In genomic region chr10:58436071-58436470, GRCh38 we compare ENCODE assay signal across 13 cellular contexts. TPM values are rescaled to one million over a fixed set of nuclear protein-coding genes. Genes with fewer than 3 reads are reported as not detected.
DNase-seq lines count a peak whose midpoint lies in the region; TF ChIP-seq lines count a peak whose summit lies in the region.
"Had no signal": no experiment of that assay in that cellular context is flagged by ENCODE, and none has a peak within 500 bp of the region (broad histone marks: within the 10 kb centered on the region; RNA-seq: fewer than 3 reads in every experiment).

No MANE protein-coding gene starts in this region.

- H3K27me3 Mint-ChIP-seq in activated naive CD4-positive, alpha-beta T cell treated with anti-CD3 and anti-CD28 coated beads for 36 hours (ENCODE audit: low read depth): peaks cover 9% of the 10 kb centered on the region

- no peaks in the 10 kb centered on the region for H3K36me3 Mint-ChIP-seq in activated naive CD4-positive, alpha-beta T cell treated with anti-CD3 and anti-CD28 coated beads for 36 hours (ENCODE audit: low read depth)
- H3K36me3 Mint-ChIP-seq: stimulated activated naive B cell treated with anti-CD40 and anti-IgM and Interleukin-4, amounts not matched to agents 10 μg/mL and 1 μg/mL and 100 μg/mL, for 72 hours had no signal

- CTCF ChIA-PET in activated naive CD4-positive, alpha-beta T cell treated with anti-CD3 and anti-CD28 coated beads for 36 hours (lab: Charles Lee): no interaction called here
- CTCF ChIA-PET in OCI-LY7 (lab: Charles Lee; ENCODE audit: unreplicated experiment): no interaction called here

- no peaks in the 10 kb centered on the region for H3K9me3 ChIP-seq in OCI-LY7 (ENCODE audit: low read length)
- no peaks in the 10 kb centered on the region for H3K9me3 ChIP-seq in suprapubic skin

- H3K9me3 Mint-ChIP-seq in activated naive CD4-positive, alpha-beta T cell treated with anti-CD3 and anti-CD28 coated beads for 36 hours: peaks cover 7% of the 10 kb centered on the region

- 27% methylated on average over 4 of the region's 4 CpGs for WGBS in suprapubic skin

- no peaks in the 10 kb centered on the region for H3K79me2 ChIP-seq in OCI-LY7 (ENCODE audit: insufficient read depth, low read depth, low read length)

- no peak overlapping the region for H3K4me3 ChIP-seq in OCI-LY7 (ENCODE audit: low read depth, low read length, poor library complexity, severe bottlenecking)
- H3K4me3 ChIP-seq in suprapubic skin: no peak overlapping the region

- H2AFZ ChIP-seq in OCI-LY7 (ENCODE audit: low read length): peak overlapping the region; percentile 41

- H3K4me1 Mint-ChIP-seq in activated naive CD4-positive, alpha-beta T cell treated with anti-CD3 and anti-CD28 coated beads for 36 hours (ENCODE audit: low read depth): peaks cover 14% of the 10 kb centered on the region
- H3K4me1 Mint-ChIP-seq: B cell; stimulated activated naive B cell treated with anti-CD40 and anti-IgM and Interleukin-4, amounts not matched to agents 10 μg/mL and 1 μg/mL and 100 μg/mL, for 72 hours had no signal

- intact Hi-C loops in activated naive CD4-positive, alpha-beta T cell treated with anti-CD3 and anti-CD28 coated beads for 36 hours (cut with micrococcal nuclease): no loop called here
- intact Hi-C loops in OCI-LY7 (cut with micrococcal nuclease; ENCODE audit: unreplicated experiment): no loop called here

- H3K4me3 Mint-ChIP-seq in activated naive CD4-positive, alpha-beta T cell treated with anti-CD3 and anti-CD28 coated beads for 36 hours: no peak overlapping the region
- H3K4me3 Mint-ChIP-seq: activated CD4-positive, alpha-beta T cell treated with anti-CD3 and anti-CD28 coated beads, Interleukin-2, amount 10 ng/mL, durations not matched to agents 24 days and 14 days; B cell; stimulated activated naive B cell treated with anti-CD40 and anti-IgM and Interleukin-4, amounts not matched to agents 10 μg/mL and 1 μg/mL and 100 μg/mL, for 72 hours had no signal

- no peak overlapping the region for H3K27ac Mint-ChIP-seq in activated naive CD4-positive, alpha-beta T cell treated with anti-CD3 and anti-CD28 coated beads for 36 hours
- H3K27ac Mint-ChIP-seq: B cell; stimulated activated naive B cell treated with anti-CD40 and anti-IgM and Interleukin-4, amounts not matched to agents 10 μg/mL and 1 μg/mL and 100 μg/mL, for 72 hours had no signal

- no peaks in the 10 kb centered on the region for H4K20me1 ChIP-seq in OCI-LY7 (ENCODE audit: insufficient read depth, low read length)

- POLR2A ChIA-PET in OCI-LY7 (lab: Charles Lee): no interaction called here

- H3K27ac ChIP-seq in OCI-LY7 (ENCODE audit: low read depth, low read length, poor library complexity, severe bottlenecking) (no peak overlapping the region), epithelial cell of prostate (peak overlapping the region; percentile 91), suprapubic skin (peak overlapping the region; percentile 38)

- no peaks in the 10 kb centered on the region for H3K27me3 ChIP-seq in suprapubic skin

- TF ChIP-seq CTCF in OCI-LY7 (conservative IDR thresholded peaks at IDR 0.05; ENCODE audit: low read length) (no peak), suprapubic skin (IDR thresholded peaks at IDR 0.05) (no peak)

- no peak for TF ChIP-seq EP300 in suprapubic skin (IDR thresholded peaks at IDR 0.05)

- peak; percentile 10 for DNase-seq in activated naive CD4-positive, alpha-beta T cell treated with anti-CD3 and anti-CD28 coated beads for 36 hours
- DNase-seq in activated naive CD4-positive, alpha-beta T cell treated with anti-CD3 and anti-CD28 coated beads, Interleukin-2, amount 50 U/mL, for 16 hours: no peak
- DNase-seq in OCI-LY7 (ENCODE audit: low spot score): peak; percentile 7
- DNase-seq in epithelial cell of prostate (ENCODE audit: low read depth, low spot score): peak; percentile 72
- DNase-seq in suprapubic skin (ENCODE audit: low spot score in 2 of 2): no peak
- DNase-seq in activated CD8-positive, alpha-beta memory T cell treated with anti-CD3 and anti-CD28 coated beads for 24 hours: no peak
- DNase-seq in NOMO-1 treated with DMSO at 0.1 percent for 48 hours (lab: John Stamatoyannopoulos, UW; ENCODE audit: unreplicated experiment): no peak
- DNase-seq in hippocampal formation (lab: John Stamatoyannopoulos, UW): no peak
- DNase-seq: activated CD4-positive, alpha-beta T cell treated with anti-CD3 and anti-CD28 coated beads, Interleukin-2, amount 10 ng/mL, durations not matched to agents 24 days and 14 days; aorta; stimulated activated CD4-positive, alpha-beta T cell treated with anti-CD3 and anti-CD28 coated beads, Interleukin-15, amount 100 ng/mL, for 24 hours; stimulated activated naive B cell treated with anti-CD40 and anti-IgM and Interleukin-4, amounts not matched to agents 10 μg/mL and 1 μg/mL and 100 μg/mL, for 72 hours had no signal

- H3K36me3 ChIP-seq in OCI-LY7 (ENCODE audit: insufficient read depth, low read length) (no peaks in the 10 kb centered on the region), suprapubic skin (no peaks in the 10 kb centered on the region)

- TF ChIP-seq POLR2A in suprapubic skin (IDR thresholded peaks at IDR 0.05): no peak

- no peaks in the 10 kb centered on the region for H3K9me2 ChIP-seq in OCI-LY7 (ENCODE audit: insufficient read depth, low read length)

- H3K4me1 ChIP-seq in OCI-LY7 (ENCODE audit: insufficient read depth, low read length, poor library complexity, severe bottlenecking) (peaks cover 5% of the 10 kb centered on the region), suprapubic skin (peaks cover 17% of the 10 kb centered on the region)

- no peak overlapping the region for H3K4me2 ChIP-seq in OCI-LY7 (ENCODE audit: low read length)

- no TSS peak for BruUV-seq in OCI-LY7 (replicated peaks; lab: Mats Ljungman, UMichigan)

RNA-seq across cellular contexts. Expression of gene TFAM, which starts 50.9 kb away (rescaled TPM):
- total RNA-seq in activated naive CD4-positive, alpha-beta T cell treated with anti-CD3 and anti-CD28 coated beads for 36 hours: 10 to 100 TPM; 87.7 to 91.8 TPM
- 62.7 and 71.1 TPM in 2 replicates for total RNA-seq in OCI-LY7 (2014; rRNA removed; shearing (Covaris generic))
- total RNA-seq in OCI-LY7 (2022) (79.5 and 94.6 TPM in 2 replicates), suprapubic skin (10 to 100 TPM; 16.6 to 22.9 (median 19.8) TPM)

Comparison
In these comparisons a context has a peak if more than half of its experiments do, and no peak if none do; other contexts are left out.
1. DNase-seq: peak in activated naive CD4-positive, alpha-beta T cell treated with anti-CD3 and anti-CD28 coated beads for 36 hours (single experiment), OCI-LY7 (single experiment) and epithelial cell of prostate (single experiment); none in activated naive CD4-positive, alpha-beta T cell treated with anti-CD3 and anti-CD28 coated beads, Interleukin-2, amount 50 U/mL, for 16 hours (single experiment), suprapubic skin (0 of 2), activated CD8-positive, alpha-beta memory T cell treated with anti-CD3 and anti-CD28 coated beads for 24 hours (single experiment), NOMO-1 treated with DMSO at 0.1 percent for 48 hours (single experiment) and hippocampal formation (0 of 2).